25 cellular contexts compared by ENCODE assay signal in the genomic region with DNA sequence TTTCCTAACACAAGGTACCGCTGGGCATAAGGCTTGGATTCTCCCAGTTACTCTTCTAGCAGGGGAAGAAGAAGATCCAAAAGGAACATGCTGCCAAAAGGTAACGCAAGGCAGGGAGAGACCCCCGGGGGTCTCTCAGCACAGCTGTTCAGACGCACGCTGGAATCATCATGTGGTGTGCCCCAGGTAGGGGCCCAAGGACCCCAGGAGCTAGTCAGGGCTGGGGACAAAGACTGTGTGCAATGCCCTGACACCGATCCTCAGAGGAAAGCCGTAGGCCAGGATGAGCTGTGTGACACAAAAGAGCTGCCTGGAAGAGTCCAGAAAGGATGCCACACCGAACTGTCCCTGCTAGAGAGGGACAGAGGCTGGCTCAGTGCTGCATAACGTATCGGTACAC. TPM values are rescaled to one million over a fixed set of nuclear protein-coding genes. Genes with fewer than 3 reads are reported as not detected.
"Had no signal": no experiment of that assay in that cellular context is flagged by ENCODE, and none has a peak within 500 bp of the region (broad histone marks: within the 10 kb centered on the region; RNA-seq: fewer than 3 reads in every experiment).

No MANE protein-coding gene starts in this region.

- DNase-seq: activated CD4-positive, alpha-beta T cell treated with anti-CD3 and anti-CD28 coated beads for 36 hours; activated CD4-positive, CD25-positive, alpha-beta regulatory T cell; activated CD8-positive, alpha-beta memory T cell treated with anti-CD3 and anti-CD28 coated beads, Interleukin-2, amount 10 ng/mL, durations not matched to agents 7 days and 5 days; activated CD8-positive, alpha-beta T cell treated with anti-CD3 and anti-CD28 coated beads, Interleukin-2, amount 10 ng/mL, durations not matched to agents 7 days and 5 days; activated naive CD4-positive, alpha-beta T cell; activated T-cell treated with anti-CD3 and anti-CD28 coated beads, Interleukin-2, amount 50 U/mL, for 48 hours; anterior cingulate cortex; islet precursor cell; left cardiac atrium; naive B cell; occipital lobe; sigmoid colon; small intestine; stimulated activated CD4-positive, alpha-beta T cell treated with anti-CD3 and anti-CD28 coated beads, Interleukin-4, amount 100 ng/mL, for 24 hours; stimulated activated naive CD8-positive, alpha-beta T cell treated with anti-CD3 and anti-CD28 coated beads, Interleukin-15, amount 100 ng/mL, for 72 hours; substantia nigra; T-helper 2 cell; thyroid gland had no signal

- H3K27me3 ChIP-seq: gastroesophageal sphincter, hepatocyte, neural progenitor cell, sigmoid colon, thyroid gland had no signal

- H3K9me3 Mint-ChIP-seq: activated naive CD4-positive, alpha-beta T cell treated with anti-CD3 and anti-CD28 coated beads, Interleukin-2, amount 50 U/mL, for 72 hours; brain; mesothelial cell of epicardium; naive B cell; neural progenitor cell; stimulated activated effector memory CD8-positive, alpha-beta T cell treated with anti-CD3 and anti-CD28 coated beads, Interleukin-12 subunit alpha, Interleukin-12 subunit beta, amount 100 ng/mL, for 72 hours; stimulated activated naive CD8-positive, alpha-beta T cell treated with anti-CD3 and anti-CD28 coated beads, Interleukin-15, amount 100 ng/mL, for 72 hours had no signal

- H3K27me3 Mint-ChIP-seq: activated CD4-positive, alpha-beta T cell treated with anti-CD3 and anti-CD28 coated beads for 36 hours; activated CD8-positive, alpha-beta memory T cell treated with anti-CD3 and anti-CD28 coated beads, Interleukin-2, amount 10 ng/mL, durations not matched to agents 7 days and 5 days; naive B cell; stimulated activated naive CD8-positive, alpha-beta T cell treated with anti-CD3 and anti-CD28 coated beads, Interleukin-15, amount 100 ng/mL, for 72 hours had no signal

- H3K4me3 Mint-ChIP-seq: activated CD4-positive, alpha-beta T cell treated with anti-CD3 and anti-CD28 coated beads for 36 hours; activated CD8-positive, alpha-beta memory T cell treated with anti-CD3 and anti-CD28 coated beads, Interleukin-2, amount 10 ng/mL, durations not matched to agents 7 days and 5 days; activated CD8-positive, alpha-beta T cell treated with anti-CD3 and anti-CD28 coated beads, Interleukin-2, amount 10 ng/mL, durations not matched to agents 7 days and 5 days; brain; mesothelial cell of epicardium; neural progenitor cell; stimulated activated effector memory CD8-positive, alpha-beta T cell treated with anti-CD3 and anti-CD28 coated beads, Interleukin-12 subunit alpha, Interleukin-12 subunit beta, amount 100 ng/mL, for 72 hours; stimulated activated naive CD8-positive, alpha-beta T cell treated with anti-CD3 and anti-CD28 coated beads, Interleukin-15, amount 100 ng/mL, for 72 hours had no signal

- H3K27ac Mint-ChIP-seq: activated CD4-positive, alpha-beta T cell treated with anti-CD3 and anti-CD28 coated beads for 36 hours; activated CD8-positive, alpha-beta memory T cell treated with anti-CD3 and anti-CD28 coated beads, Interleukin-2, amount 10 ng/mL, durations not matched to agents 7 days and 5 days; activated CD8-positive, alpha-beta T cell treated with anti-CD3 and anti-CD28 coated beads, Interleukin-2, amount 10 ng/mL, durations not matched to agents 7 days and 5 days; mesothelial cell of epicardium; stimulated activated effector memory CD8-positive, alpha-beta T cell treated with anti-CD3 and anti-CD28 coated beads, Interleukin-12 subunit alpha, Interleukin-12 subunit beta, amount 100 ng/mL, for 72 hours had no signal

- H3K9me3 ChIP-seq: gastroesophageal sphincter, sigmoid colon, thyroid gland had no signal

- ATAC-seq: activated CD4-positive, alpha-beta T cell treated with anti-CD3 and anti-CD28 coated beads for 36 hours; activated CD8-positive, alpha-beta memory T cell treated with anti-CD3 and anti-CD28 coated beads, Interleukin-2, amount 10 ng/mL, durations not matched to agents 7 days and 5 days; activated CD8-positive, alpha-beta T cell treated with anti-CD3 and anti-CD28 coated beads, Interleukin-2, amount 10 ng/mL, durations not matched to agents 7 days and 5 days; activated naive CD4-positive, alpha-beta T cell treated with anti-CD3 and anti-CD28 coated beads, Interleukin-2, amount 50 U/mL, for 72 hours; gastroesophageal sphincter; left cardiac atrium; stimulated activated effector memory CD8-positive, alpha-beta T cell treated with anti-CD3 and anti-CD28 coated beads, Interleukin-12 subunit alpha, Interleukin-12 subunit beta, amount 100 ng/mL, for 72 hours; stimulated activated naive CD8-positive, alpha-beta T cell treated with anti-CD3 and anti-CD28 coated beads, Interleukin-15, amount 100 ng/mL, for 72 hours had no signal

- H3K27ac ChIP-seq: hepatocyte, neural progenitor cell, thyroid gland had no signal

- H3K4me3 ChIP-seq: gastroesophageal sphincter, hepatocyte, neural progenitor cell, sigmoid colon, thyroid gland had no signal

- H3K4me1 Mint-ChIP-seq: activated CD4-positive, alpha-beta T cell treated with anti-CD3 and anti-CD28 coated beads for 36 hours; activated CD8-positive, alpha-beta memory T cell treated with anti-CD3 and anti-CD28 coated beads, Interleukin-2, amount 10 ng/mL, durations not matched to agents 7 days and 5 days had no signal

RNA-seq across cellular contexts. Expression of a gene that starts 22.3 kb away (rescaled TPM):
- total RNA-seq: occipital lobe, sigmoid colon had no signal

RNA-seq across cellular contexts. Expression of a gene that starts 53.8 kb away (rescaled TPM):
- total RNA-seq: activated CD8-positive, alpha-beta memory T cell treated with anti-CD3 and anti-CD28 coated beads, Interleukin-2, amount 10 ng/mL, durations not matched to agents 7 days and 5 days; activated CD8-positive, alpha-beta T cell treated with anti-CD3 and anti-CD28 coated beads, Interleukin-2, amount 10 ng/mL, durations not matched to agents 7 days and 5 days had no signal
